Comparison of ENCODE assay signal across 1 cellular context in genomic region chr10:31949266-31949665, GRCh38.
TF ChIP-seq lines count a peak whose summit lies in the region.

No MANE protein-coding gene starts in this region.

TF ChIP-seq in GM12878, 131 proteins besides CTCF, POLR2A, EP300 and RAD21 (continued from another document):
- TF ChIP-seq TBL1XR1 (IDR thresholded peaks at IDR 0.05; ENCODE audit: low read depth, low read length) (no peak), EED (IDR thresholded peaks at IDR 0.05; ENCODE audit: low read depth) (no peak), PKNOX1 (IDR thresholded peaks at IDR 0.05) (no peak)
